Comparison of ENCODE assay signal across 15 cellular contexts in the genomic region with DNA sequence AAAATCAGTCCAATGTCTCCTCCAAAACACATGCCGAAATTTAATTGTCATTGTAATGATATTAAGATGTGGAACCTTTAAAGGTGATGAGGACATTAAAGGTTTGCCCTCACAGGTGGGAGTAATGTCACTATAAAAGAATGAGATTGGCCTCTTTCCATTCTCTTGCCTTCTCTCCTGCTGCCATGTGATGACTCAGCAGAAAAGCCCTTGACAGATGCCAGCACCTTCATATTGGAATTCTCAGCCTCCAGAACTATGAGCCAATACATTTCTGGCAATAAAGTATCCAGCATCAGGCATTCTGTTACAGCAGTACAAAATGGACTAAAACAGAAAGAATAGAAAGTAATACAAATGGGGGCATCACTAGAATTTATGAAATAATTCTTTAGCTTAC.
A peak's percentile ranks its signal among the peaks of the same experiment; 100 is the strongest.
DNase-seq lines count a peak whose midpoint lies in the region; ATAC-seq and TF ChIP-seq lines count a peak whose summit lies in the region.
"Had no signal": no experiment of that assay in that cellular context is flagged by ENCODE, and none has a peak within 500 bp of the region (broad histone marks: within the 10 kb centered on the region; RNA-seq: fewer than 3 reads in every experiment).

No MANE protein-coding gene starts in this region.

- no peak overlapping the region for H3K4ac ChIP-seq in H9 (ENCODE audit: low read depth, low read length)

- H3K23ac ChIP-seq in H9 (ENCODE audit: insufficient read length, low read depth, low read length): no peak overlapping the region

- POLR2A ChIA-PET in A673 (lab: Charles Lee; ENCODE audit: low non-redundant PET): no interaction called here

- no peaks in the 10 kb centered on the region for H3K27me3 ChIP-seq in A673 (replicated peaks; ENCODE audit: insufficient read depth, low read depth, low read length, poor library complexity)
- no peaks in the 10 kb centered on the region for H3K27me3 ChIP-seq in hepatocyte
- no peaks in the 10 kb centered on the region for H3K27me3 ChIP-seq in H9 (ENCODE audit: insufficient read depth, low read length)
- H3K27me3 ChIP-seq: gastrocnemius medialis, uterus had no signal

- H3K9me2 ChIP-seq in hepatocyte (replicated peaks; ENCODE audit: insufficient read depth): no peaks in the 10 kb centered on the region

- H3K56ac ChIP-seq in H9 (ENCODE audit: insufficient read length, low read depth, low read length): no peak overlapping the region

- no peak overlapping the region for H2BK120ac ChIP-seq in H9 (ENCODE audit: low read depth, low read length, poor library complexity, severe bottlenecking)

- H3T11ph ChIP-seq in H9 (ENCODE audit: low read length): no peak overlapping the region

- H2BK12ac ChIP-seq in H9 (ENCODE audit: insufficient read length, low read depth, low read length): no peak overlapping the region

- H2AK5ac ChIP-seq in H9 (ENCODE audit: insufficient read length, low read length): no peak overlapping the region

- BruUV-seq in A673 (replicated peaks; lab: Mats Ljungman, UMichigan): no TSS peak

- no peak overlapping the region for H4K8ac ChIP-seq in H9 (replicated peaks; ENCODE audit: insufficient read length, low read depth, low read length)

- no peaks in the 10 kb centered on the region for H3K23me2 ChIP-seq in H9 (ENCODE audit: insufficient read length, low read depth, low read length, poor library complexity, severe bottlenecking)

- no peaks in the 10 kb centered on the region for H3K36me3 ChIP-seq in A673 (ENCODE audit: insufficient read depth, low read length, poor library complexity, severe bottlenecking)
- H3K36me3 ChIP-seq in hepatocyte (replicated peaks; ENCODE audit: insufficient read depth, low read depth): no peaks in the 10 kb centered on the region
- H3K36me3 ChIP-seq: gastrocnemius medialis, uterus had no signal

- H3K18ac ChIP-seq in H9 (ENCODE audit: insufficient read length, low read depth, low read length): no peak overlapping the region

- intact Hi-C loops in A673 (cut with micrococcal nuclease; ENCODE audit: unreplicated experiment) (no loop called here), posterior vena cava (cut with DNase I) (no loop called here)

- H4K91ac ChIP-seq in H9 (ENCODE audit: insufficient read length, low read depth, low read length): no peak overlapping the region

- H3K9me3 ChIP-seq in A673 (ENCODE audit: low read depth, low read length, poor library complexity, severe bottlenecking) (no peaks in the 10 kb centered on the region), hepatocyte (ENCODE audit: low read depth) (no peaks in the 10 kb centered on the region), H9 (ENCODE audit: control insufficient read depth, low read depth, low read length) (no peaks in the 10 kb centered on the region)
- H3K9me3 ChIP-seq: gastrocnemius medialis, uterus had no signal

- no peak overlapping the region for H2BK5ac ChIP-seq in H9 (ENCODE audit: insufficient read length, low read length)

- H3K4me2 ChIP-seq in hepatocyte (no peak overlapping the region), H9 (ENCODE audit: insufficient read depth, insufficient read length, low read length) (no peak overlapping the region)

- H4K20me1 ChIP-seq in hepatocyte (ENCODE audit: insufficient read depth, poor library complexity, severe bottlenecking) (no peaks in the 10 kb centered on the region), H9 (ENCODE audit: control insufficient read depth, insufficient read depth, insufficient read length) (no peaks in the 10 kb centered on the region)

- H2BK20ac ChIP-seq in H9 (ENCODE audit: low read depth, low read length, poor library complexity, severe bottlenecking): no peak overlapping the region

- H3K79me1 ChIP-seq in H9 (ENCODE audit: insufficient read depth, low read depth, low read length, poor library complexity, severe bottlenecking): no peaks in the 10 kb centered on the region

- no peak overlapping the region for H3K9ac ChIP-seq in H9 (ENCODE audit: extremely low read depth, insufficient read length, low read length)

- no peaks in the 10 kb centered on the region for H3K36me3 Mint-ChIP-seq in H9 (ENCODE audit: insufficient read depth in 1 of 3, low read depth in 3 of 3)

- no peak overlapping the region for H4K5ac ChIP-seq in H9 (ENCODE audit: insufficient read length, low read depth, low read length)

- 85% methylated on average over 1 of the region's 1 CpG for WGBS in hepatocyte (ENCODE audit: low lambda C conversion rate, missing lambda C conversion rate)
- no CpG with 5 or more reads among the region's 1 CpG for WGBS in H9 (ENCODE audit: extremely low coverage, insufficient read length, low lambda C conversion rate)

- H3K4me1 ChIP-seq in A673 (ENCODE audit: insufficient read depth, low read length, poor library complexity, severe bottlenecking) (no peaks in the 10 kb centered on the region), hepatocyte (ENCODE audit: insufficient read depth) (no peaks in the 10 kb centered on the region), H9 (ENCODE audit: insufficient read depth, low read length) (no peaks in the 10 kb centered on the region)
- H3K4me1 ChIP-seq: gastrocnemius medialis, uterus had no signal

- H3K79me2 ChIP-seq in hepatocyte (no peaks in the 10 kb centered on the region), H9 (ENCODE audit: insufficient read depth, low read length) (no peaks in the 10 kb centered on the region)

- H3K4me3 Mint-ChIP-seq in H9: no peak overlapping the region
- H3K4me3 Mint-ChIP-seq: activated naive CD4-positive, alpha-beta T cell treated with anti-CD3 and anti-CD28 coated beads for 36 hours; B cell had no signal

- ATAC-seq in SK-N-SH treated with all-trans-retinoic acid at 6 μM for 48 hours: peak; percentile 44; the same call in 1 of the 3 replicates
- ATAC-seq: gastrocnemius medialis had no signal

- H3K9me3 Mint-ChIP-seq in H9: no peaks in the 10 kb centered on the region
- H3K9me3 Mint-ChIP-seq: activated naive CD4-positive, alpha-beta T cell treated with anti-CD3 and anti-CD28 coated beads for 36 hours had no signal

- no peaks in the 10 kb centered on the region for H3K27me3 Mint-ChIP-seq in H9 (ENCODE audit: low read depth)
- H3K27me3 Mint-ChIP-seq: B cell had no signal

- DNase-seq in A673 (ENCODE audit: low spot score) (peak; percentile 1), HCEC 1CT (peak; percentile 50), hepatocyte (ENCODE audit: low spot score) (peak; percentile 17), NCI-H524 treated with DMSO at 0.1 percent for 48 hours (lab: John Stamatoyannopoulos, UW) (no peak), H9 (no peak), posterior vena cava (ENCODE audit: low spot score) (no peak), NCI-H2029 treated with DMSO at 0.1 percent for 48 hours (lab: John Stamatoyannopoulos, UW) (no peak)
- DNase-seq: activated naive CD4-positive, alpha-beta T cell treated with anti-CD3 and anti-CD28 coated beads for 36 hours; cortex of kidney; gastrocnemius medialis; NCI-H2029; T-helper 9 cell; uterus had no signal

- H3K27ac ChIP-seq in A673 (ENCODE audit: low read depth, low read length, poor library complexity, severe bottlenecking): no peak overlapping the region
- no peak overlapping the region for H3K27ac ChIP-seq in hepatocyte
- H3K27ac ChIP-seq in H9 (ENCODE audit: insufficient read length, low read depth, low read length): no peak overlapping the region
- H3K27ac ChIP-seq: gastrocnemius medialis, uterus had no signal

- H2AFZ ChIP-seq in hepatocyte: no peak overlapping the region
- no peak overlapping the region for H2AFZ ChIP-seq in H9 (ENCODE audit: low read length)

- CTCF ChIA-PET in A673 (lab: Charles Lee): no interaction called here

- H3K4me1 Mint-ChIP-seq in H9: peaks cover 4% of the 10 kb centered on the region in 2 experiments; a peak in 3 of 4 replicates
- H3K4me1 Mint-ChIP-seq: B cell had no signal

- no peak overlapping the region for H3K27ac Mint-ChIP-seq in H9
- H3K27ac Mint-ChIP-seq: activated naive CD4-positive, alpha-beta T cell treated with anti-CD3 and anti-CD28 coated beads for 36 hours; B cell had no signal

- no peak for TF ChIP-seq CTCF in A673 (conservative IDR thresholded peaks at IDR 0.05; ENCODE audit: low read depth, low read length)
- TF ChIP-seq CTCF in hepatocyte (IDR thresholded peaks at IDR 0.05; ENCODE audit: poor library complexity): no peak
- TF ChIP-seq CTCF in H9 (conservative IDR thresholded peaks at IDR 0.05): no peak

- no peak overlapping the region for H3K4me3 ChIP-seq in A673 (ENCODE audit: low read depth, low read length, poor library complexity, severe bottlenecking)
- H3K4me3 ChIP-seq in hepatocyte: no peak overlapping the region
- H3K4me3 ChIP-seq: gastrocnemius medialis, uterus had no signal

- H2BK15ac ChIP-seq in H9 (ENCODE audit: low read depth, low read length): no peak overlapping the region

- no peak overlapping the region for H3K14ac ChIP-seq in H9 (ENCODE audit: insufficient read depth, low read length)

TF ChIP-seq in SK-N-SH treated with all-trans-retinoic acid at 6 μM for 48 hours, 23 proteins besides CTCF, POLR2A, EP300 and RAD21 (continues in another document):
- TF ChIP-seq ESRRG (CRISPR knock-in tag; IDR thresholded peaks at IDR 0.05) (no peak), ZFP30 (CRISPR knock-in tag; IDR thresholded peaks at IDR 0.05) (no peak), ZNF565 (CRISPR knock-in tag; conservative IDR thresholded peaks at IDR 0.05; ENCODE audit: low read depth) (no peak), ISL1 (CRISPR knock-in tag; IDR thresholded peaks at IDR 0.05) (no peak), ZNF8 (CRISPR knock-in tag; IDR thresholded peaks at IDR 0.05) (no peak), OSR1 (CRISPR knock-in tag; IDR thresholded peaks at IDR 0.05) (no peak), ARNTL (CRISPR knock-in tag; IDR thresholded peaks at IDR 0.05; ENCODE audit: borderline replicate concordance, low read depth) (no peak), CSDC2 (CRISPR knock-in tag; IDR thresholded peaks at IDR 0.05) (no peak), PPARA (CRISPR knock-in tag; IDR thresholded peaks at IDR 0.05; ENCODE audit: borderline replicate concordance) (no peak)
- TF ChIP-seq, protein P1, sequence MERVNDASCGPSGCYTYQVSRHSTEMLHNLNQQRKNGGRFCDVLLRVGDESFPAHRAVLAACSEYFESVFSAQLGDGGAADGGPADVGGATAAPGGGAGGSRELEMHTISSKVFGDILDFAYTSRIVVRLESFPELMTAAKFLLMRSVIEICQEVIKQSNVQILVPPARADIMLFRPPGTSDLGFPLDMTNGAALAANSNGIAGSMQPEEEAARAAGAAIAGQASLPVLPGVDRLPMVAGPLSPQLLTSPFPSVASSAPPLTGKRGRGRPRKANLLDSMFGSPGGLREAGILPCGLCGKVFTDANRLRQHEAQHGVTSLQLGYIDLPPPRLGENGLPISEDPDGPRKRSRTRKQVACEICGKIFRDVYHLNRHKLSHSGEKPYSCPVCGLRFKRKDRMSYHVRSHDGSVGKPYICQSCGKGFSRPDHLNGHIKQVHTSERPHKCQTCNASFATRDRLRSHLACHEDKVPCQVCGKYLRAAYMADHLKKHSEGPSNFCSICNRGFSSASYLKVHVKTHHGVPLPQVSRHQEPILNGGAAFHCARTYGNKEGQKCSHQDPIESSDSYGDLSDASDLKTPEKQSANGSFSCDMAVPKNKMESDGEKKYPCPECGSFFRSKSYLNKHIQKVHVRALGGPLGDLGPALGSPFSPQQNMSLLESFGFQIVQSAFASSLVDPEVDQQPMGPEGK (CRISPR knock-in tag; IDR thresholded peaks at IDR 0.05; ENCODE audit: borderline replicate concordance): no peak

Comparison
In these comparisons a context has a peak if more than half of its experiments do, and no peak if none do; other contexts are left out.
1. DNase-seq: peak in A673 (single experiment), HCEC 1CT (single experiment) and hepatocyte (single experiment); none in NCI-H524 treated with DMSO at 0.1 percent for 48 hours (single experiment), H9 (single experiment), posterior vena cava (single experiment) and NCI-H2029 treated with DMSO at 0.1 percent for 48 hours (single experiment).